ENCODE assay signal across 25 cellular contexts in the genomic region with DNA sequence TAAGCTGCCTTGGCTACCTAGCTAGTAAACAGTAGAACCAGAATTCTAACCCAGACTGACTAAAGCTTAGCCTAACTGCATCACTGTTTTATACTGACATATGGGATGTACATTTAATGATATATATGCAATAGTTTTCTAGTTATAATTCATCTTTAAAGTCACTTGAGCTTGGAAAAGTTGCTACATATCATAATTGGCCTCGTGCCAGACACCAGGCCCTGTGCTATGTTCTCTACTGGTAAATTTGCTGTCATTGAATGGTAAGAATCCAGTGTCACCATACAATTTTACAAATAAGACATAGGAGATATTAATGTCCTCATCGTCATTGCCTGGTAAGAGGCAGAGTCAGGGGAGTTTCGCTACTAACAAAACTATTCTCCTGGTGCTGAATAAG.
A peak's percentile ranks its signal among the peaks of the same experiment; 100 is the strongest.
DNase-seq lines count a peak whose midpoint lies in the region; ATAC-seq, FAIRE-seq and TF ChIP-seq lines count a peak whose summit lies in the region.
"Had no signal": no experiment of that assay in that cellular context is flagged by ENCODE, and none has a peak within 500 bp of the region (broad histone marks: within the 10 kb centered on the region; RNA-seq: fewer than 3 reads in every experiment).

No MANE protein-coding gene starts in this region.

- no peaks in the 10 kb centered on the region for H3K36me3 ChIP-seq in K562 (ENCODE audit: control insufficient read depth, insufficient read depth, low read length)
- H3K36me3 ChIP-seq: MG63 had no signal

- DNase-seq in NCI-H82 (lab: John Stamatoyannopoulos, UW) (peak; percentile 30), NCI-H82 treated with DMSO at 0.1 percent for 48 hours (lab: John Stamatoyannopoulos, UW; ENCODE audit: unreplicated experiment) (no peak), HT-29 (ENCODE audit: low spot score) (peak; percentile 14), K562 (ENCODE audit: extremely low read depth in 1 of 4, low spot score in 3 of 4) (peak in 1 of 4 experiments; percentile 10), NCI-H2196 treated with DMSO at 0.1 percent for 48 hours (lab: John Stamatoyannopoulos, UW; ENCODE audit: unreplicated experiment) (no peak), NCI-H226 (no peak)
- DNase-seq: CD4-positive, CD25-positive, alpha-beta regulatory T cell; DMS 273 treated with DMSO at 0.1 percent for 48 hours; DMS79 treated with DMSO at 0.1 percent for 48 hours; GOT3; HCEC 1CT; Kasumi-1; MG63; NCI-H1417; NCI-H1694 treated with DMSO at 0.1 percent for 48 hours; NCI-H2081 treated with DMSO at 0.1 percent for 48 hours; NCI-H345; NK-92 treated with Interleukin-12 subunit alpha and Interleukin-12 subunit beta, amount 100 ng/mL, for 24 hours; SIG-M5; T1000 had no signal

- H3K4me1 ChIP-seq in K562 (replicated peaks in 1 of 2; ENCODE audit: control insufficient read depth in 2 of 2, insufficient read depth in 2 of 2, low read length in 2 of 2): no peaks in the 10 kb centered on the region

- in situ Hi-C loops in K562 (cut with MboI): no loop called here

- intact Hi-C loops in K562 (cut with micrococcal nuclease): no loop called here

- no peak overlapping the region for H3K9ac ChIP-seq in K562 (ENCODE audit: insufficient read depth in 1 of 2, low read depth in 2 of 2, low read length in 2 of 2)

- no peak for FAIRE-seq in K562 (lab: Jason Lieb, UNC)
- FAIRE-seq: A204.1, GM12878 had no signal

- no peaks in the 10 kb centered on the region for H3K9me1 ChIP-seq in K562 (ENCODE audit: control insufficient read depth, insufficient read depth, low read length)

- no peaks in the 10 kb centered on the region for H3K9me3 ChIP-seq in K562 (replicated peaks; ENCODE audit: control insufficient read depth, insufficient read depth, low read depth, low read length)
- H3K9me3 ChIP-seq: MG63 had no signal

- TF ChIP-seq RAD21 in K562 (CRISPR knock-in tag; conservative IDR thresholded peaks at IDR 0.05 in 1 of 2, IDR thresholded peaks at IDR 0.05 in 1 of 2): no peak

- no peak overlapping the region for H2AFZ ChIP-seq in K562 (ENCODE audit: low read depth, low read length)

- CTCF ChIA-PET in K562 (lab: Yijun Ruan, JAX; ENCODE audit: low intra/inter-chr PET ratio): no interaction called here

- BruUV-seq in K562 (replicated peaks; lab: Mats Ljungman, UMichigan): no TSS peak

- H3K4me2 ChIP-seq in K562 (ENCODE audit: insufficient read depth, low read length): no peak overlapping the region

- ATAC-seq in K562: no peak
- no peak for ATAC-seq in GM18858 (IDR thresholded peaks at IDR 0.05; ENCODE audit: unreplicated experiment)
- ATAC-seq: GM12878, Panc1, SK-N-SH treated with all-trans-retinoic acid at 6 μM for 48 hours had no signal

- TF ChIP-seq POLR2A in K562 (conservative IDR thresholded peaks at IDR 0.05): no peak

- WGBS in K562 (ENCODE audit: insufficient coverage, low coverage, missing lambda C conversion rate): 65% methylated on average over 3 of the region's 3 CpGs

- no peaks in the 10 kb centered on the region for H3K79me2 ChIP-seq in K562 (ENCODE audit: control insufficient read depth, insufficient read depth, low read length)

- no peak for TF ChIP-seq EP300 in K562 (IDR thresholded peaks at IDR 0.05; ENCODE audit: low read length)

- H3K27ac ChIP-seq in K562 (ENCODE audit: extremely low read depth, low read depth, low read length): no peak overlapping the region

- TF ChIP-seq CTCF in K562 (IDR thresholded peaks at IDR 0.05 in 2 of 3, conservative IDR thresholded peaks at IDR 0.05 in 1 of 3; ENCODE audit: insufficient read depth in 2 of 3, low read depth in 1 of 3, low read length in 3 of 3): no peak

- H3K4me3 ChIP-seq in K562: no peak overlapping the region
- H3K4me3 ChIP-seq: GM12878, MG63 had no signal

- no peaks in the 10 kb centered on the region for H4K20me1 ChIP-seq in K562 (replicated peaks; ENCODE audit: control insufficient read depth, insufficient read depth, low read length)

- POLR2A ChIA-PET in K562 (lab: Yijun Ruan, JAX): interaction anchor here (2.0 kb wide), 1 partner anchor 9 kb away, joined by 7 read pairs; no protein-coding TSS in a partner anchor

- H3K27me3 ChIP-seq in K562 (ENCODE audit: control insufficient read depth in 2 of 2, insufficient read depth in 2 of 2, low read length in 2 of 2): no peaks in the 10 kb centered on the region
- H3K27me3 ChIP-seq: MG63 had no signal

TF ChIP-seq in K562, 482 proteins besides CTCF, POLR2A, EP300 and RAD21:
- TF ChIP-seq NFIC (IDR thresholded peaks at IDR 0.05) (peak; percentile 97), NKRF (IDR thresholded peaks at IDR 0.05; ENCODE audit: borderline replicate concordance) (no peak), TAF1 (IDR thresholded peaks at IDR 0.05; ENCODE audit: control insufficient read depth, extremely low read depth, insufficient read depth, low read length, severe bottlenecking) (no peak), NFIX (CRISPR knock-in tag; IDR thresholded peaks at IDR 0.05; ENCODE audit: low read depth) (peak; percentile 76), ZNF212 (CRISPR knock-in tag; IDR thresholded peaks at IDR 0.05) (no peak), CLOCK (CRISPR knock-in tag; IDR thresholded peaks at IDR 0.05; ENCODE audit: borderline replicate concordance) (no peak), CC2D1A (IDR thresholded peaks at IDR 0.05) (no peak), ZNF76 (CRISPR knock-in tag; IDR thresholded peaks at IDR 0.05; ENCODE audit: borderline replicate concordance) (no peak), SAFB2 (IDR thresholded peaks at IDR 0.05; ENCODE audit: borderline replicate concordance, low read depth, low read length, severe bottlenecking) (no peak), ZNF445 (CRISPR knock-in tag; IDR thresholded peaks at IDR 0.05; ENCODE audit: low read depth) (no peak), SMAD1 (IDR thresholded peaks at IDR 0.05; ENCODE audit: low read depth, low read length, partially characterized antibody) (peak; percentile 42)
- TF ChIP-seq, protein P1, sequence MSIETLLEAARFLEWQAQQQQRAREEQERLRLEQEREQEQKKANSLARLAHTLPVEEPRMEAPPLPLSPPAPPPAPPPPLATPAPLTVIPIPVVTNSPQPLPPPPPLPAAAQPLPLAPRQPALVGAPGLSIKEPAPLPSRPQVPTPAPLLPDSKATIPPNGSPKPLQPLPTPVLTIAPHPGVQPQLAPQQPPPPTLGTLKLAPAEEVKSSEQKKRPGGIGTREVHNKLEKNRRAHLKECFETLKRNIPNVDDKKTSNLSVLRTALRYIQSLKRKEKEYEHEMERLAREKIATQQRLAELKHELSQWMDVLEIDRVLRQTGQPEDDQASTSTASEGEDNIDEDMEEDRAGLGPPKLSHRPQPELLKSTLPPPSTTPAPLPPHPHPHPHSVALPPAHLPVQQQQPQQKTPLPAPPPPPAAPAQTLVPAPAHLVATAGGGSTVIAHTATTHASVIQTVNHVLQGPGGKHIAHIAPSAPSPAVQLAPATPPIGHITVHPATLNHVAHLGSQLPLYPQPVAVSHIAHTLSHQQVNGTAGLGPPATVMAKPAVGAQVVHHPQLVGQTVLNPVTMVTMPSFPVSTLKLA (conservative IDR thresholded peaks at IDR 0.05): no peak
TF ChIP-seq in K562: peak in this region for 3.

Comparison
In these comparisons a context has a peak if more than half of its experiments do, and no peak if none do; other contexts are left out.
1. DNase-seq: peak in NCI-H82 (single experiment) and HT-29 (single experiment); none in NCI-H82 treated with DMSO at 0.1 percent for 48 hours (single experiment), NCI-H2196 treated with DMSO at 0.1 percent for 48 hours (single experiment) and NCI-H226 (single experiment).